ENCODE assay signal across 34 cellular contexts in genomic region chr2:81334046-81334445, GRCh38.
"Had no signal": no experiment of that assay in that cellular context is flagged by ENCODE, and none has a peak within 500 bp of the region (broad histone marks: within the 10 kb centered on the region; RNA-seq: fewer than 3 reads in every experiment).

No MANE protein-coding gene starts in this region.

- H3K36me3 ChIP-seq: MG63 had no signal

- DNase-seq: Karpas-422, Kasumi-1, KG1, MG63, MV-4-11, NCI-H1048, NCI-H1092, NCI-H1092 treated with DMSO at 0.1 percent for 48 hours, NCI-H1105, NCI-H1105 treated with DMSO at 0.1 percent for 48 hours, NCI-H1417, NCI-H1417 treated with DMSO at 0.1 percent for 48 hours, NCI-H1436, NCI-H1436 treated with DMSO at 0.1 percent for 48 hours, NCI-H146, NCI-H1694, NCI-H1694 treated with DMSO at 0.1 percent for 48 hours, NCI-H187, NCI-H187 treated with DMSO at 0.1 percent for 48 hours, NCI-H1930, NCI-H2029, NCI-H2029 treated with DMSO at 0.1 percent for 48 hours, NCI-H2081, NCI-H2081 treated with DMSO at 0.1 percent for 48 hours, NCI-H2107, NCI-H2171, NCI-H2171 treated with DMSO at 0.1 percent for 48 hours, NCI-H2227 treated with DMSO at 0.1 percent for 48 hours, NCI-H345, NCI-H446, NCI-H446 treated with DMSO at 0.1 percent for 48 hours, NCI-H510A treated with DMSO at 0.1 percent for 48 hours, NCI-H524, NCI-H524 treated with DMSO at 0.1 percent for 48 hours had no signal

- H3K27me3 ChIP-seq: MG63 had no signal

- H3K4me3 ChIP-seq: MG63 had no signal

- H3K9me3 ChIP-seq: MG63 had no signal
